Comparison of ENCODE assay signal across 16 cellular contexts in genomic region chr1:225449261-225449660, GRCh38. TPM values are rescaled to one million over a fixed set of nuclear protein-coding genes. Genes with fewer than 3 reads are reported as not detected.
DNase-seq lines count a peak whose midpoint lies in the region; ATAC-seq and TF ChIP-seq lines count a peak whose summit lies in the region.
"Had no signal": no experiment of that assay in that cellular context is flagged by ENCODE, and none has a peak within 500 bp of the region (broad histone marks: within the 10 kb centered on the region; RNA-seq: fewer than 3 reads in every experiment).

No MANE protein-coding gene starts in this region.

- CTCF ChIA-PET in mammary epithelial cell (lab: Charles Lee; ENCODE audit: low non-redundant PET) = no interaction called here

- peak; percentile 65 for DNase-seq in 8988T
- DNase-seq in H4 (ENCODE audit: low spot score) = peak; percentile 52
- DNase-seq in mammary epithelial cell = peak; percentile 98
- peak in 2 of 3 donors; percentile 71 to 77 for DNase-seq in mucosa of descending colon
- DNase-seq in stimulated activated CD4-positive, alpha-beta T cell treated with anti-CD3 and anti-CD28 coated beads, Interleukin-4, amount 100 ng/mL, for 24 hours = no peak
- no peak for DNase-seq in stimulated activated naive CD4-positive, alpha-beta T cell (lab: John Stamatoyannopoulos, UW)
- DNase-seq: activated CD4-positive, alpha-beta T cell treated with anti-CD3 and anti-CD28 coated beads, Interleukin-2, amount 50 U/mL, for 48 hours; activated naive CD4-positive, alpha-beta T cell; AML-193; lower lobe of right lung; MG63; stimulated activated CD4-positive, alpha-beta T cell treated with anti-CD3 and anti-CD28 coated beads, Interleukin-15, amount 100 ng/mL, for 24 hours; T-cell had no signal

- H2AFZ ChIP-seq in mammary epithelial cell (ENCODE audit: low read depth, low read length) = no peak overlapping the region
- H2AFZ ChIP-seq: GM23338 had no signal

- H3K36me3 ChIP-seq in mammary epithelial cell (ENCODE audit: insufficient read depth, low read length) (no peaks in the 10 kb centered on the region), mucosa of descending colon (ENCODE audit: low read depth) (no peaks in the 10 kb centered on the region)
- H3K36me3 ChIP-seq: lower lobe of right lung, MG63 had no signal

- dilution Hi-C loops in mammary epithelial cell (cut with HindIII; ENCODE audit: low sequenced_read_pairs) = no loop called here

- WGBS in mammary epithelial cell (ENCODE audit: low coverage, missing lambda C conversion rate) = 1% methylated on average over 9 of the region's 9 CpGs

- TF ChIP-seq CTCF in mammary epithelial cell (conservative IDR thresholded peaks at IDR 0.05 in 1 of 2, IDR thresholded peaks at IDR 0.05 in 1 of 2; ENCODE audit: extremely low read depth in 1 of 2, insufficient read depth in 1 of 2, low read depth in 1 of 2, low read length in 2 of 2) = no peak
- TF ChIP-seq CTCF in mucosa of descending colon (IDR thresholded peaks at IDR 0.05) = no peak

- ATAC-seq in mucosa of descending colon = peak; percentile 69
- no peak for ATAC-seq in GM21447 (IDR thresholded peaks at IDR 0.05; ENCODE audit: unreplicated experiment)
- no peak for ATAC-seq in HG02623 (IDR thresholded peaks at IDR 0.05; ENCODE audit: unreplicated experiment)
- ATAC-seq: GM23338, lower lobe of right lung, T-cell had no signal

- H3K4me1 ChIP-seq in mammary epithelial cell (ENCODE audit: insufficient read depth, low read length) (peaks cover 37% of the 10 kb centered on the region), mucosa of descending colon (ENCODE audit: low read depth) (peaks cover 40% of the 10 kb centered on the region)

- H3K27ac ChIP-seq in mammary epithelial cell (ENCODE audit: insufficient read depth, low read depth, low read length) = no peak overlapping the region

- H3K9ac ChIP-seq in mammary epithelial cell (ENCODE audit: insufficient read depth, low read length) = no peak overlapping the region

- in situ Hi-C loops in mammary epithelial cell (cut with MboI; ENCODE audit: low sequenced_read_pairs in 2 of 2) = no loop called here

- no peaks in the 10 kb centered on the region for H4K20me1 ChIP-seq in mammary epithelial cell (ENCODE audit: insufficient read depth, low read length)

- H3K4me2 ChIP-seq in mammary epithelial cell (ENCODE audit: insufficient read depth, low read depth, low read length) = peak overlapping the region; percentile 33
- H3K4me2 ChIP-seq: GM23338 had no signal

- no TSS peak for BruUV-seq in mammary epithelial cell (replicated peaks; lab: Mats Ljungman, UMichigan)

- no peaks in the 10 kb centered on the region for H3K9me3 ChIP-seq in mammary epithelial cell (replicated peaks; ENCODE audit: insufficient read depth, low read length)
- H3K9me3 ChIP-seq in mucosa of descending colon = no peaks in the 10 kb centered on the region
- H3K9me3 ChIP-seq: lower lobe of right lung, MG63 had no signal

- H3K79me2 ChIP-seq in mammary epithelial cell (ENCODE audit: insufficient read depth, low read length) = no peaks in the 10 kb centered on the region

- intact Hi-C loops in mammary epithelial cell (cut with micrococcal nuclease) = loop anchor here (1.0 kb wide), 1 partner anchor 21 kb away; the partner anchor contains the start of gene LBR
- intact Hi-C loops in mucosa of descending colon (cut with DNase I, micrococcal nuclease) = no loop called here

- H3K27me3 ChIP-seq in mammary epithelial cell (ENCODE audit: insufficient read depth, low read length) = no peaks in the 10 kb centered on the region
- H3K27me3 ChIP-seq: MG63 had no signal

- no peak overlapping the region for H3K4me3 ChIP-seq in mammary epithelial cell (replicated peaks in 1 of 3; ENCODE audit: insufficient read depth in 1 of 3, low read depth in 2 of 3, low read length in 3 of 3)
- no peak overlapping the region for H3K4me3 ChIP-seq in mucosa of descending colon
- H3K4me3 ChIP-seq: GM23338, lower lobe of right lung, MG63 had no signal

RNA-seq across cellular contexts. Expression of gene LBR, which starts 21.4 kb away (rescaled TPM):
- total RNA-seq in H4 (2014; rRNA removed; shearing (Covaris generic)) = 50.3 and 54.7 TPM in 2 replicates
- total RNA-seq in mammary epithelial cell (10 to 100 TPM; 17.7 to 35.7 TPM), mucosa of descending colon (100 to 1,000 TPM in 2 of 3 donors, 10 to 100 TPM in 1; 87.9 to 161 (median 123) TPM)
- 16.1 TPM for polyA plus RNA-seq in mammary epithelial cell
- polyA minus RNA-seq in mammary epithelial cell = 54.8 TPM

Comparison
In these comparisons a context has a peak if more than half of its experiments do, and no peak if none do; other contexts are left out.
1. DNase-seq: peak in 8988T (single experiment), H4 (single experiment), mammary epithelial cell (single experiment) and mucosa of descending colon (2 of 3); none in stimulated activated CD4-positive, alpha-beta T cell treated with anti-CD3 and anti-CD28 coated beads, Interleukin-4, amount 100 ng/mL, for 24 hours (single experiment) and stimulated activated naive CD4-positive, alpha-beta T cell (0 of 6).